27 cellular contexts compared by ENCODE assay signal in genomic region chr2:142694282-142694681, GRCh38.
"Had no signal": no experiment of that assay in that cellular context is flagged by ENCODE, and none has a peak within 500 bp of the region (broad histone marks: within the 10 kb centered on the region; RNA-seq: fewer than 3 reads in every experiment).

No MANE protein-coding gene starts in this region.

- H3K27me3 ChIP-seq: body of pancreas, esophagus muscularis mucosa, foreskin keratinocyte, gastrocnemius medialis, heart left ventricle had no signal

- H3K4me1 ChIP-seq: esophagus muscularis mucosa, foreskin keratinocyte, gastrocnemius medialis, heart left ventricle had no signal

- H3K4me3 ChIP-seq: body of pancreas, esophagus muscularis mucosa, gastrocnemius medialis, heart left ventricle had no signal

- H3K9me3 ChIP-seq: body of pancreas, esophagus muscularis mucosa, gastrocnemius medialis had no signal

- DNase-seq: activated CD4-positive, alpha-beta memory T cell treated with anti-CD3 and anti-CD28 coated beads, Interleukin-2, amount 10 ng/mL, durations not matched to agents 7 days and 5 days; activated CD4-positive, alpha-beta T cell treated with anti-CD3 and anti-CD28 coated beads for 1 hour; activated CD4-positive, alpha-beta T cell treated with anti-CD3 and anti-CD28 coated beads for 4 hours; activated CD4-positive, alpha-beta T cell treated with anti-CD3 and anti-CD28 coated beads, Interleukin-2, amount 10 ng/mL, durations not matched to agents 7 days and 5 days; activated CD4-positive, alpha-beta T cell treated with anti-CD3 and anti-CD28 coated beads, Interleukin-2, amount 50 U/mL, for 4 hours; activated CD8-positive, alpha-beta memory T cell treated with anti-CD3 and anti-CD28 coated beads, Interleukin-2, amount 50 U/mL, for 48 hours; activated gamma-delta T cell; activated naive CD4-positive, alpha-beta T cell; activated naive CD4-positive, alpha-beta T cell treated with anti-CD3 and anti-CD28 coated beads, Interleukin-2, amount 50 U/mL, for 16 hours; activated T-cell treated with anti-CD3 and anti-CD28 coated beads for 4 hours; activated T-cell treated with anti-CD3 and anti-CD28 coated beads, Interleukin-2, amount 50 U/mL, for 24 hours; activated T-cell treated with anti-CD3 and anti-CD28 coated beads, Interleukin-2, amount 50 U/mL, for 72 hours; amygdala; body of pancreas; cortex of kidney; dermis blood vessel endothelial cell; effector CD4-positive, alpha-beta T cell; effector memory CD8-positive, alpha-beta T cell; foreskin keratinocyte; gastrocnemius medialis; glutamatergic neuron; heart left ventricle; T-helper 1 cell; T-helper 17 cell; T1000 had no signal

- H3K27ac ChIP-seq: esophagus muscularis mucosa, foreskin keratinocyte, gastrocnemius medialis, heart left ventricle, VCaP had no signal

- H3K36me3 ChIP-seq: esophagus muscularis mucosa, gastrocnemius medialis, heart left ventricle had no signal
